ENCODE assay signal across 9 cellular contexts in the genomic region with DNA sequence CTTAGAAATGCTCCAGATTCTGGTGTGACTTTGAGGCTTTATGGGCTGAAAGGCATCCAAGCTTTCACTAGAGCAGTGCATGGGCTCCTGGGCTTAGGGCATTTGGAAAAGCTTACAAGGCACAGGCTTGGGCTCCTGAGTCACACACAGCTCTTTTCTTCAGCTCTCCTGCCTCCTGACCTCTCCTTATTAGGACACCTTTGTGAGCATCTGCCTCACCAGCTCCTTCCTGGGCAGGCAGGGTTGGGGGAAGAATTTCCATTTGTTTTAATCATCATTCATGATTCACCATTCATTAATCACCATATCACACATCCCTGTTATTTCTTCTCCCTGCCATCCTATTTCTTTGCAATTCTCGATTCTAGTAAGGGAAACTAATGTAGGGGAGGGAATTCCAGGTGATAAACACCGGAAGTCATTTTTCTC. TPM values are rescaled to one million over a fixed set of nuclear protein-coding genes. Genes with fewer than 3 reads are reported as not detected.
DNase-seq lines count a peak whose midpoint lies in the region; ATAC-seq and TF ChIP-seq lines count a peak whose summit lies in the region.
"Had no signal": no experiment of that assay in that cellular context is flagged by ENCODE, and none has a peak within 500 bp of the region (broad histone marks: within the 10 kb centered on the region; RNA-seq: fewer than 3 reads in every experiment).

No MANE protein-coding gene starts in this region.

- no peaks in the 10 kb centered on the region for H3K23me2 ChIP-seq in H9 (ENCODE audit: insufficient read length, low read depth, low read length, poor library complexity, severe bottlenecking)

- intact Hi-C loops in left lung (cut with DNase I) (no loop called here), lower lobe of right lung (cut with DNase I) (no loop called here)

- H3K4me2 ChIP-seq in H9 (ENCODE audit: insufficient read depth, insufficient read length, low read length) = no peak overlapping the region
- peak overlapping the region; percentile 17 for H3K4me2 ChIP-seq in fibroblast of lung (ENCODE audit: extremely low read depth, insufficient read depth, low read length)

- H3K56ac ChIP-seq in H9 (ENCODE audit: insufficient read length, low read depth, low read length) = no peak overlapping the region

- H2BK15ac ChIP-seq in H9 (ENCODE audit: low read depth, low read length) = no peak overlapping the region

- DNase-seq in H9 (no peak), RWPE1 (ENCODE audit: low spot score) (peak; percentile 88), fibroblast of lung (ENCODE audit: low read depth in 2 of 2) (peak; percentile 84 to 96), NCI-H1694 (lab: John Stamatoyannopoulos, UW) (no peak), left lung (no peak), lower lobe of right lung (no peak)
- DNase-seq: nephron progenitor cell had no signal

- H2BK5ac ChIP-seq in H9 (ENCODE audit: insufficient read length, low read length) = no peak overlapping the region

- H3K23ac ChIP-seq in H9 (ENCODE audit: insufficient read length, low read depth, low read length) = peak overlapping the region; percentile 32

- no peak overlapping the region for H4K91ac ChIP-seq in H9 (ENCODE audit: insufficient read length, low read depth, low read length)

- CTCF ChIA-PET in RWPE1 (lab: Yijun Ruan, JAX) = no interaction called here

- ATAC-seq in left lung (no peak), lower lobe of right lung (no peak)
- ATAC-seq in activated CD4-positive, CD25-positive, alpha-beta regulatory T cell treated with anti-CD3 and anti-CD28 coated beads, Interleukin-2, amount 50 U/mL, for 24 hours = no peak

- H3K18ac ChIP-seq in H9 (ENCODE audit: insufficient read length, low read depth, low read length) = no peak overlapping the region

- peaks cover 2% of the 10 kb centered on the region for H4K20me1 ChIP-seq in H9 (ENCODE audit: control insufficient read depth, insufficient read depth, insufficient read length)
- no peaks in the 10 kb centered on the region for H4K20me1 ChIP-seq in fibroblast of lung (ENCODE audit: control insufficient read depth, extremely low read depth, insufficient read depth, low read length)

- H3K27me3 ChIP-seq in H9 (ENCODE audit: insufficient read depth, low read length) (no peaks in the 10 kb centered on the region), fibroblast of lung (ENCODE audit: control insufficient read depth, insufficient read depth, low read length) (no peaks in the 10 kb centered on the region), skeletal muscle tissue (ENCODE audit: control insufficient read depth in 3 of 3, insufficient read depth in 3 of 3, low read length in 3 of 3) (no peaks in the 10 kb centered on the region), left lung (no peaks in the 10 kb centered on the region), lower lobe of right lung (ENCODE audit: low read depth) (no peaks in the 10 kb centered on the region)

- H3K4me1 Mint-ChIP-seq in H9 = peaks cover 2 to 6% of the 10 kb centered on the region in 2 experiments; a peak in 2 of 4 replicates

- POLR2A ChIA-PET in RWPE1 (lab: Yijun Ruan, JAX; ENCODE audit: low non-redundant PET) = interaction anchor here (0.8 kb wide), 1 partner anchor 22 kb away, joined by 4 read pairs; a partner anchor contains a TSS

- no peak overlapping the region for H3K27ac ChIP-seq in H9 (ENCODE audit: insufficient read length, low read depth, low read length)
- H3K27ac ChIP-seq in RWPE1 = peak overlapping the region; percentile 92
- H3K27ac ChIP-seq in fibroblast of lung (ENCODE audit: insufficient read depth, low read length) = peak overlapping the region; percentile 84
- H3K27ac ChIP-seq in skeletal muscle tissue (ENCODE audit: low read depth, low read length) = peak overlapping the region; percentile 88
- H3K27ac ChIP-seq in left lung = no peak overlapping the region
- no peak overlapping the region for H3K27ac ChIP-seq in lower lobe of right lung

- H3K4me3 ChIP-seq in fibroblast of lung (replicated peaks in 1 of 4; ENCODE audit: control extremely low read depth in 1 of 4, insufficient read depth in 1 of 4, low read depth in 3 of 4, low read length in 4 of 4) = no peak overlapping the region
- H3K4me3 ChIP-seq in skeletal muscle tissue (ENCODE audit: low read length in 3 of 3) = no peak overlapping the region
- no peak overlapping the region for H3K4me3 ChIP-seq in left lung
- no peak overlapping the region for H3K4me3 ChIP-seq in lower lobe of right lung

- no peak overlapping the region for H3T11ph ChIP-seq in H9 (ENCODE audit: low read length)

- H4K8ac ChIP-seq in H9 (replicated peaks; ENCODE audit: insufficient read length, low read depth, low read length) = no peak overlapping the region

- 0 out of 7 replicates have a peak overlapping the region, but pooled peaks of 1 of the 3 experiments have one; percentile 34 for H3K27ac Mint-ChIP-seq in H9
- H3K27ac Mint-ChIP-seq: nephron progenitor cell had no signal

- no peak overlapping the region for H4K5ac ChIP-seq in H9 (ENCODE audit: insufficient read length, low read depth, low read length)

- H3K4ac ChIP-seq in H9 (ENCODE audit: low read depth, low read length) = no peak overlapping the region; the same call in 1 of the 2 replicates

- H3K4me1 ChIP-seq in H9 (ENCODE audit: insufficient read depth, low read length) = no peaks in the 10 kb centered on the region; the same call in 1 of the 2 replicates
- peaks cover 40% of the 10 kb centered on the region for H3K4me1 ChIP-seq in fibroblast of lung (ENCODE audit: control insufficient read depth, extremely low read depth, insufficient read depth, low read length)
- H3K4me1 ChIP-seq in skeletal muscle tissue (ENCODE audit: control insufficient read depth in 3 of 3, insufficient read depth in 3 of 3, low read length in 3 of 3) = peaks cover 26 to 56% (median 44%) of the 10 kb centered on the region in 3 donors
- peaks cover 5 to 16% of the 10 kb centered on the region in 2 donors for H3K4me1 ChIP-seq in left lung
- peaks cover 5% of the 10 kb centered on the region for H3K4me1 ChIP-seq in lower lobe of right lung

- H3K79me1 ChIP-seq in H9 (ENCODE audit: insufficient read depth, low read depth, low read length, poor library complexity, severe bottlenecking) = no peaks in the 10 kb centered on the region

- no CpG with 5 or more reads among the region's 2 CpGs for WGBS in H9 (ENCODE audit: extremely low coverage, insufficient read length, low lambda C conversion rate)

- TF ChIP-seq CTCF in H9 (conservative IDR thresholded peaks at IDR 0.05) (no peak), RWPE1 (conservative IDR thresholded peaks at IDR 0.05; ENCODE audit: low read depth) (no peak), fibroblast of lung (conservative IDR thresholded peaks at IDR 0.05 in 1 of 2, IDR thresholded peaks at IDR 0.05 in 1 of 2; ENCODE audit: low read depth in 1 of 2, low read length in 2 of 2) (no peak), left lung (IDR thresholded peaks at IDR 0.05) (no peak), lower lobe of right lung (IDR thresholded peaks at IDR 0.05) (no peak)

- H3K79me2 ChIP-seq in H9 (ENCODE audit: insufficient read depth, low read length) = no peaks in the 10 kb centered on the region
- peaks cover 34% of the 10 kb centered on the region for H3K79me2 ChIP-seq in fibroblast of lung (ENCODE audit: control insufficient read depth, insufficient read depth, low read length)

- H3K36me3 ChIP-seq in fibroblast of lung (ENCODE audit: control insufficient read depth, insufficient read depth, low read length) (no peaks in the 10 kb centered on the region), skeletal muscle tissue (ENCODE audit: control insufficient read depth in 3 of 3, insufficient read depth in 3 of 3, low read length in 3 of 3) (no peaks in the 10 kb centered on the region), left lung (no peaks in the 10 kb centered on the region), lower lobe of right lung (no peaks in the 10 kb centered on the region)

- H2AFZ ChIP-seq in H9 (ENCODE audit: low read length) = no peak overlapping the region
- no peak overlapping the region for H2AFZ ChIP-seq in fibroblast of lung (ENCODE audit: low read length)

- H3K4me3 Mint-ChIP-seq in H9 = no peak overlapping the region
- H3K4me3 Mint-ChIP-seq: nephron progenitor cell had no signal

- H3K9me3 ChIP-seq in H9 (ENCODE audit: control insufficient read depth, low read depth, low read length) (no peaks in the 10 kb centered on the region), fibroblast of lung (ENCODE audit: control insufficient read depth, insufficient read depth, low read depth, low read length) (no peaks in the 10 kb centered on the region), skeletal muscle tissue (ENCODE audit: control insufficient read depth in 3 of 3, low read length in 3 of 3) (no peaks in the 10 kb centered on the region), left lung (no peaks in the 10 kb centered on the region), lower lobe of right lung (no peaks in the 10 kb centered on the region)

- H3K14ac ChIP-seq in H9 (ENCODE audit: insufficient read depth, low read length) = no peak overlapping the region

- no peak overlapping the region for H2BK120ac ChIP-seq in H9 (ENCODE audit: low read depth, low read length, poor library complexity, severe bottlenecking)

- no peak overlapping the region for H2AK5ac ChIP-seq in H9 (ENCODE audit: insufficient read length, low read length)

- no peak overlapping the region for H2BK12ac ChIP-seq in H9 (ENCODE audit: insufficient read length, low read depth, low read length)

- H3K27me3 Mint-ChIP-seq in H9 (ENCODE audit: low read depth) = no peaks in the 10 kb centered on the region; the same call in 1 of the 2 replicates

- H3K9ac ChIP-seq in H9 (ENCODE audit: extremely low read depth, insufficient read length, low read length) (no peak overlapping the region), fibroblast of lung (ENCODE audit: insufficient read depth, low read length) (no peak overlapping the region), skeletal muscle tissue (ENCODE audit: low read depth in 1 of 3, low read length in 3 of 3) (peak overlapping the region in 1 of 3 donors; percentile 4)

- no peaks in the 10 kb centered on the region for H3K36me3 Mint-ChIP-seq in H9 (ENCODE audit: insufficient read depth in 1 of 3, low read depth in 3 of 3)

- H3K9me3 Mint-ChIP-seq in H9 = no peaks in the 10 kb centered on the region; a peak in 1 of 5 replicates
- H3K9me3 Mint-ChIP-seq: nephron progenitor cell had no signal

- H2BK20ac ChIP-seq in H9 (ENCODE audit: low read depth, low read length, poor library complexity, severe bottlenecking) = no peak overlapping the region

RNA-seq across cellular contexts. Expression of a gene that starts 22.3 kb away (rescaled TPM):
- total RNA-seq in H9 (2021) (12.9 and 14.1 TPM in 2 replicates), fibroblast of lung (16.9 and 56.1 TPM in 2 replicates), skeletal muscle tissue (under 0.01 TPM), left lung (10 to 100 TPM; 24.3 to 31.4 TPM), lower lobe of right lung (28.7 TPM)
- polyA plus RNA-seq in fibroblast of lung = 25.6 and 59.1 TPM in 2 replicates
- polyA plus RNA-seq in fibroblast of lung (2012) = 23.2 and 42.4 TPM in 2 replicates
- 101 and 225 TPM in 2 replicates for polyA minus RNA-seq in fibroblast of lung (ENCODE audit: low replicate concordance)

Comparison
In these comparisons a context has a peak if more than half of its experiments do, and no peak if none do; other contexts are left out.
1. DNase-seq: peak in RWPE1 (single experiment) and fibroblast of lung (2 of 2); none in H9 (single experiment), NCI-H1694 (single experiment), left lung (0 of 2) and lower lobe of right lung (single experiment).
2. H3K27ac ChIP-seq: peak in RWPE1 (single experiment), fibroblast of lung (single experiment) and skeletal muscle tissue (single experiment); none in H9 (single experiment), left lung (0 of 2) and lower lobe of right lung (single experiment).
3. RNA of a gene that starts 22.3 kb away (total RNA-seq): 16.9 to 56.1 TPM in fibroblast of lung, 24.3 to 31.4 TPM in left lung, 28.7 TPM in lower lobe of right lung (single experiment) and 12.9 to 14.1 TPM in H9; under 0.01 TPM in skeletal muscle tissue (single experiment); every median in the first group is over 10 times any median in the second.